ENCODE assay signal across 29 cellular contexts in the genomic region with DNA sequence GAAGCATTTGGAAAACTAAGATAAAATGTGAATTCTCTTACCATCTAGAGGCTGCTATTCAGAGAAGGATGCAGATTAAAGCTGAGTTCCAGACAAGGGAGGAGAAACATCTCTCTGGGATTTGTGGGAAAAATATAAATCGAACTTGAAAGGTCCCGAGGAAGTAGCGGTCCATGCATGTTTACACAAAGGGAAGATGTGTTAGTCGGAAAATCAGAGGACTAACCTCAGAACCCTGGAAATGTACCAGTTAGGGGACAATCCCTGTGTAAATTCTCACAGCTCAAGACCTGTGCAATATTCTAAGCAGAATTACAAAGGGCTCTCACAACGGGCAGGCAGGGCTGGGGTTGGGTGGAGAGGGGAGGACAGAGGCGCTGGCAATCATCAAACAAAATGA. TPM values are rescaled to one million over a fixed set of nuclear protein-coding genes. Genes with fewer than 3 reads are reported as not detected.
"Had no signal": no experiment of that assay in that cellular context is flagged by ENCODE, and none has a peak within 500 bp of the region (broad histone marks: within the 10 kb centered on the region; RNA-seq: fewer than 3 reads in every experiment).

No MANE protein-coding gene starts in this region.

- H3K4me1 Mint-ChIP-seq: activated CD4-positive, alpha-beta memory T cell treated with anti-CD3 and anti-CD28 coated beads, Interleukin-2, amount 10 ng/mL, durations not matched to agents 7 days and 5 days; activated CD4-positive, alpha-beta T cell treated with anti-CD3 and anti-CD28 coated beads, Interleukin-2, amount 10 ng/mL, durations not matched to agents 7 days and 5 days; activated naive CD4-positive, alpha-beta T cell treated with anti-CD3 and anti-CD28 coated beads, Interleukin-2, amount 50 U/mL, for 24 hours; activated naive CD8-positive, alpha-beta T cell treated with anti-CD3 and anti-CD28 coated beads, Interleukin-2, amount 50 U/mL, for 24 hours; activated T-helper 17 cell treated with anti-CD3 and anti-CD28 coated beads, Interleukin-2, amount 50 U/mL, for 72 hours; natural killer cell; neural progenitor cell; T-helper 17 cell had no signal

- H3K27ac Mint-ChIP-seq: activated CD4-positive, alpha-beta memory T cell treated with anti-CD3 and anti-CD28 coated beads, Interleukin-2, amount 10 ng/mL, durations not matched to agents 7 days and 5 days; activated CD4-positive, alpha-beta T cell treated with anti-CD3 and anti-CD28 coated beads, Interleukin-2, amount 10 ng/mL, durations not matched to agents 7 days and 5 days; activated naive CD4-positive, alpha-beta T cell treated with anti-CD3 and anti-CD28 coated beads, Interleukin-2, amount 50 U/mL, for 24 hours; activated naive CD8-positive, alpha-beta T cell treated with anti-CD3 and anti-CD28 coated beads, Interleukin-2, amount 50 U/mL, for 24 hours; activated T-helper 17 cell treated with anti-CD3 and anti-CD28 coated beads, Interleukin-2, amount 50 U/mL, for 72 hours; natural killer cell; neural progenitor cell; stimulated activated naive CD8-positive, alpha-beta T cell treated with anti-CD3 and anti-CD28 coated beads, Interleukin-15, Interleukin-2, amounts not matched to agents 100 ng/mL and 50 ng/mL, for 24 hours; T-helper 17 cell had no signal

- FAIRE-seq: colon, endometrium, urothelium cell line had no signal

- DNase-seq: activated CD4-positive, alpha-beta memory T cell treated with anti-CD3 and anti-CD28 coated beads, Interleukin-2, amount 10 ng/mL, durations not matched to agents 7 days and 5 days; activated CD4-positive, alpha-beta T cell treated with anti-CD3 and anti-CD28 coated beads, Interleukin-2, amount 10 ng/mL, durations not matched to agents 7 days and 5 days; activated CD4-positive, CD25-positive, alpha-beta regulatory T cell treated with anti-CD3 and anti-CD28 coated beads, Interleukin-2, amount 50 U/mL, for 72 hours; activated naive CD8-positive, alpha-beta T cell treated with anti-CD3 and anti-CD28 coated beads, Interleukin-2, amount 50 U/mL, for 24 hours; activated T-cell treated with anti-CD3 and anti-CD28 coated beads, Interleukin-2, amount 50 U/mL, for 4 hours; amygdala; central memory CD4-positive, alpha-beta T cell; effector CD8-positive, alpha-beta T cell; esophagus squamous epithelium; heart right ventricle; natural killer cell; occipital lobe; posterior cingulate gyrus; right cardiac atrium; stimulated activated CD4-positive, alpha-beta T cell treated with anti-CD3 and anti-CD28 coated beads, Interleukin-12 subunit alpha, Interleukin-12 subunit beta, amount 100 ng/mL, for 4 hours; stimulated activated CD4-positive, alpha-beta T cell treated with anti-CD3 and anti-CD28 coated beads, Interleukin-4, amount 100 ng/mL, for 1 hour; T-helper 17 cell had no signal

- H2AFZ ChIP-seq: neural progenitor cell had no signal

- H3K27me3 ChIP-seq: neural progenitor cell had no signal

- H3K9me3 ChIP-seq: breast epithelium, esophagus squamous epithelium, heart right ventricle, thoracic aorta had no signal

- H3K27me3 Mint-ChIP-seq: activated CD4-positive, alpha-beta memory T cell treated with anti-CD3 and anti-CD28 coated beads, Interleukin-2, amount 10 ng/mL, durations not matched to agents 7 days and 5 days had no signal

- H3K4me3 ChIP-seq: breast epithelium, esophagus squamous epithelium, heart right ventricle, neural progenitor cell, thoracic aorta had no signal

- H3K9ac ChIP-seq: neural progenitor cell had no signal

- H3K9me3 Mint-ChIP-seq: activated CD4-positive, alpha-beta memory T cell treated with anti-CD3 and anti-CD28 coated beads, Interleukin-2, amount 10 ng/mL, durations not matched to agents 7 days and 5 days; activated CD4-positive, alpha-beta T cell treated with anti-CD3 and anti-CD28 coated beads, Interleukin-2, amount 10 ng/mL, durations not matched to agents 7 days and 5 days; activated naive CD4-positive, alpha-beta T cell treated with anti-CD3 and anti-CD28 coated beads, Interleukin-2, amount 50 U/mL, for 24 hours; activated naive CD8-positive, alpha-beta T cell treated with anti-CD3 and anti-CD28 coated beads, Interleukin-2, amount 50 U/mL, for 24 hours; activated T-cell treated with anti-CD3 and anti-CD28 coated beads, Interleukin-2, amount 50 U/mL, for 4 hours; activated T-helper 17 cell treated with anti-CD3 and anti-CD28 coated beads, Interleukin-2, amount 50 U/mL, for 72 hours; natural killer cell; stimulated activated naive CD8-positive, alpha-beta T cell treated with anti-CD3 and anti-CD28 coated beads, Interleukin-15, Interleukin-2, amounts not matched to agents 100 ng/mL and 50 ng/mL, for 24 hours had no signal

- H3K36me3 Mint-ChIP-seq: activated naive CD4-positive, alpha-beta T cell treated with anti-CD3 and anti-CD28 coated beads, Interleukin-2, amount 50 U/mL, for 24 hours; natural killer cell; neural progenitor cell had no signal

- H3K4me3 Mint-ChIP-seq: activated CD4-positive, alpha-beta memory T cell treated with anti-CD3 and anti-CD28 coated beads, Interleukin-2, amount 10 ng/mL, durations not matched to agents 7 days and 5 days; activated CD4-positive, alpha-beta T cell treated with anti-CD3 and anti-CD28 coated beads, Interleukin-2, amount 10 ng/mL, durations not matched to agents 7 days and 5 days; activated naive CD4-positive, alpha-beta T cell treated with anti-CD3 and anti-CD28 coated beads, Interleukin-2, amount 50 U/mL, for 24 hours; activated naive CD8-positive, alpha-beta T cell treated with anti-CD3 and anti-CD28 coated beads, Interleukin-2, amount 50 U/mL, for 24 hours; activated T-cell treated with anti-CD3 and anti-CD28 coated beads, Interleukin-2, amount 50 U/mL, for 4 hours; activated T-helper 17 cell treated with anti-CD3 and anti-CD28 coated beads, Interleukin-2, amount 50 U/mL, for 72 hours; natural killer cell; neural progenitor cell; stimulated activated naive CD8-positive, alpha-beta T cell treated with anti-CD3 and anti-CD28 coated beads, Interleukin-15, Interleukin-2, amounts not matched to agents 100 ng/mL and 50 ng/mL, for 24 hours; T-helper 17 cell had no signal

- H3K27ac ChIP-seq: breast epithelium, epithelial cell of prostate, esophagus squamous epithelium, heart right ventricle, neural progenitor cell, thoracic aorta had no signal

- H3K36me3 ChIP-seq: breast epithelium, esophagus squamous epithelium, heart right ventricle, neural progenitor cell, thoracic aorta had no signal

- ATAC-seq: activated naive CD8-positive, alpha-beta T cell treated with anti-CD3 and anti-CD28 coated beads, Interleukin-2, amount 50 U/mL, for 24 hours; activated T-cell treated with anti-CD3 and anti-CD28 coated beads, Interleukin-2, amount 50 U/mL, for 4 hours; activated T-helper 17 cell treated with anti-CD3 and anti-CD28 coated beads, Interleukin-2, amount 50 U/mL, for 72 hours; heart right ventricle; natural killer cell; right cardiac atrium; T-helper 17 cell had no signal

- H3K4me1 ChIP-seq: breast epithelium, neural progenitor cell had no signal

- H3K4me2 ChIP-seq: neural progenitor cell had no signal

RNA-seq across cellular contexts. Expression of a gene that starts 47.8 kb away (rescaled TPM):
- total RNA-seq: activated CD4-positive, alpha-beta memory T cell treated with anti-CD3 and anti-CD28 coated beads, Interleukin-2, amount 10 ng/mL, durations not matched to agents 7 days and 5 days; activated CD4-positive, alpha-beta T cell treated with anti-CD3 and anti-CD28 coated beads, Interleukin-2, amount 10 ng/mL, durations not matched to agents 7 days and 5 days; activated T-cell treated with anti-CD3 and anti-CD28 coated beads, Interleukin-2, amount 50 U/mL, for 4 hours; activated T-helper 17 cell treated with anti-CD3 and anti-CD28 coated beads, Interleukin-2, amount 50 U/mL, for 72 hours; breast epithelium; dermis microvascular lymphatic vessel endothelial cell; esophagus squamous epithelium; heart right ventricle; natural killer cell; subcutaneous adipose tissue; T-helper 17 cell; thoracic aorta had no signal
